18 cellular contexts compared by ENCODE assay signal in the genomic region with DNA sequence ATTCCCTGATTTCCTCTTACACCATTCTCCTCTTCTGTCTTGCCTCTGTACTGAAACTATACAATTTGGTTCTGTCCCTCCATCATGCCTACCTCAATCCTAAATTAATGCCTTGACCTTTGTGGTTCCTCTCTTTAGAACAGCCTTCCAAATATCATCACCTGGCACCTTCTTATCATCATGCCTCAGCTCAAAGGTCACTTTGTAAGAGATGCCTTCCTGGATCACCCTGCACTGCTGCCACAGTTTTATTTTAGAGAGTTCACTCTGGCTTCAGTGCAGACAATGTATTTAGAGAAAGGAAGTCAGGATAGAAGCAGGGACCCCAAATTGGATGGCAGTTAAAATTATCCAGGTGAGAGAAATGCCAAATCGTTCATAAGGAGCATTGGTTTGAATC.
DNase-seq lines count a peak whose midpoint lies in the region; ATAC-seq and TF ChIP-seq lines count a peak whose summit lies in the region.
"Had no signal": no experiment of that assay in that cellular context is flagged by ENCODE, and none has a peak within 500 bp of the region (broad histone marks: within the 10 kb centered on the region; RNA-seq: fewer than 3 reads in every experiment).

No MANE protein-coding gene starts in this region.

- no peaks in the 10 kb centered on the region for H3K9me3 ChIP-seq in right atrium auricular region
- peaks cover 0 to 8% (median 0%) of the 10 kb centered on the region in 12 donors for H3K9me3 ChIP-seq in heart left ventricle
- H3K9me3 ChIP-seq in left ventricle myocardium inferior (replicated peaks) = no peaks in the 10 kb centered on the region
- no peaks in the 10 kb centered on the region for H3K9me3 ChIP-seq in tibial nerve
- H3K9me3 ChIP-seq: BLaER1 treated with 17β-estradiol and CSF1 and Interleukin-3, amounts not matched to agents 10 nM and 100 nM; Caco-2 had no signal

- H3K27me3 ChIP-seq in right atrium auricular region (no peaks in the 10 kb centered on the region), heart left ventricle (no peaks in the 10 kb centered on the region), left ventricle myocardium inferior (ENCODE audit: low read depth) (no peaks in the 10 kb centered on the region), tibial nerve (no peaks in the 10 kb centered on the region)
- H3K27me3 ChIP-seq: BLaER1 treated with 17β-estradiol and CSF1 and Interleukin-3, amounts not matched to agents 10 nM and 100 nM had no signal

- no peaks in the 10 kb centered on the region for H3K4me1 ChIP-seq in right atrium auricular region
- H3K4me1 ChIP-seq in heart left ventricle = peaks cover 0 to 5% (median 0%) of the 10 kb centered on the region in 12 donors
- H3K4me1 ChIP-seq in left ventricle myocardium inferior = peaks cover 21% of the 10 kb centered on the region
- peaks cover 0 to 12% (median 2%) of the 10 kb centered on the region in 4 donors for H3K4me1 ChIP-seq in tibial nerve
- H3K4me1 ChIP-seq: Caco-2 had no signal

- intact Hi-C loops in Right ventricle myocardium superior (cut with DNase I) = no loop called here
- intact Hi-C loops in heart left ventricle (cut with DNase I) = no loop called here
- intact Hi-C loops in left ventricle myocardium inferior (cut with micrococcal nuclease) = no loop called here

- no peak for TF ChIP-seq POLR2A in heart left ventricle (IDR thresholded peaks at IDR 0.05)
- TF ChIP-seq POLR2A in tibial nerve (IDR thresholded peaks at IDR 0.05) = no peak

- ATAC-seq in Right ventricle myocardium superior (ENCODE audit: poor library complexity) = peak; percentile 95
- ATAC-seq in heart left ventricle = peak; percentile 80 to 96 (median 92)
- ATAC-seq: CD8-positive, alpha-beta T cell had no signal

- H3K36me3 ChIP-seq in right atrium auricular region (no peaks in the 10 kb centered on the region), heart left ventricle (no peaks in the 10 kb centered on the region), left ventricle myocardium inferior (no peaks in the 10 kb centered on the region), tibial nerve (no peaks in the 10 kb centered on the region)
- H3K36me3 ChIP-seq: BLaER1 treated with 17β-estradiol and CSF1 and Interleukin-3, amounts not matched to agents 10 nM and 100 nM had no signal

- H3K4me3 ChIP-seq in right atrium auricular region (no peak overlapping the region), heart left ventricle (no peak overlapping the region), left ventricle myocardium inferior (peak overlapping the region; percentile 38), tibial nerve (no peak overlapping the region), coronary artery (no peak overlapping the region)
- H3K4me3 ChIP-seq: BLaER1 treated with 17β-estradiol and CSF1 and Interleukin-3, amounts not matched to agents 10 nM and 100 nM had no signal

- H3K27ac ChIP-seq in right atrium auricular region (no peak overlapping the region), heart left ventricle (peak overlapping the region in 9 of 12 donors; percentile 34 to 77 (median 62)), left ventricle myocardium inferior (replicated peaks) (peak overlapping the region; percentile 84), tibial nerve (peak overlapping the region in 3 of 4 donors; percentile 23 to 84 (median 75)), coronary artery (no peak overlapping the region)
- H3K27ac ChIP-seq: BLaER1 treated with 17β-estradiol and CSF1 and Interleukin-3, amounts not matched to agents 10 nM and 100 nM; C4-2B had no signal

- 32 to 44% (median 38%) methylated on average over 1 of the region's 1 CpG for WGBS in heart left ventricle, 4 donors
- 66 to 81% methylated on average over 1 of the region's 1 CpG for WGBS in tibial nerve, 2 donors

- no peak for TF ChIP-seq EP300 in tibial nerve (IDR thresholded peaks at IDR 0.05)

- no peak for TF ChIP-seq CTCF in right atrium auricular region (IDR thresholded peaks at IDR 0.05)
- TF ChIP-seq CTCF in heart left ventricle (IDR thresholded peaks at IDR 0.05) = no peak
- TF ChIP-seq CTCF in left ventricle myocardium inferior (IDR thresholded peaks at IDR 0.05; ENCODE audit: borderline replicate concordance) = no peak
- TF ChIP-seq CTCF in tibial nerve (IDR thresholded peaks at IDR 0.05) = no peak
- TF ChIP-seq CTCF in coronary artery (IDR thresholded peaks at IDR 0.05) = no peak

- DNase-seq in Right ventricle myocardium superior (no peak), right atrium auricular region (ENCODE audit: low spot score) (no peak), heart left ventricle (peak in 3 of 5 donors; percentile 6 to 28 (median 18)), left ventricle myocardium inferior (no peak), tibial nerve (ENCODE audit: low spot score in 2 of 2) (no peak), coronary artery (ENCODE audit: low spot score) (no peak), NCI-H2107 (lab: John Stamatoyannopoulos, UW) (no peak)
- DNase-seq in stimulated activated CD4-positive, alpha-beta T cell treated with anti-CD3 and anti-CD28 coated beads, Interleukin-12 subunit alpha, Interleukin-12 subunit beta, amount 100 ng/mL, for 4 hours = no peak
- DNase-seq: 8988T; ACHN; Caco-2; Calu3; CD4-positive, alpha-beta T cell; CD8-positive, alpha-beta T cell; DMS79 treated with DMSO at 0.1 percent for 48 hours; GF-D8 had no signal

Comparison
In these comparisons a context has a peak if more than half of its experiments do, and no peak if none do; other contexts are left out.
1. DNase-seq: peak in heart left ventricle (3 of 5); none in Right ventricle myocardium superior (single experiment), right atrium auricular region (single experiment), left ventricle myocardium inferior (single experiment), tibial nerve (0 of 2), stimulated activated CD4-positive, alpha-beta T cell treated with anti-CD3 and anti-CD28 coated beads, Interleukin-12 subunit alpha, Interleukin-12 subunit beta, amount 100 ng/mL, for 4 hours (single experiment), coronary artery (single experiment) and NCI-H2107 (single experiment).
2. H3K27ac ChIP-seq: peak in heart left ventricle (9 of 12), left ventricle myocardium inferior (single experiment) and tibial nerve (3 of 4); none in right atrium auricular region (0 of 2) and coronary artery (0 of 2).